Comparison of ENCODE assay signal across 10 cellular contexts in the genomic region with DNA sequence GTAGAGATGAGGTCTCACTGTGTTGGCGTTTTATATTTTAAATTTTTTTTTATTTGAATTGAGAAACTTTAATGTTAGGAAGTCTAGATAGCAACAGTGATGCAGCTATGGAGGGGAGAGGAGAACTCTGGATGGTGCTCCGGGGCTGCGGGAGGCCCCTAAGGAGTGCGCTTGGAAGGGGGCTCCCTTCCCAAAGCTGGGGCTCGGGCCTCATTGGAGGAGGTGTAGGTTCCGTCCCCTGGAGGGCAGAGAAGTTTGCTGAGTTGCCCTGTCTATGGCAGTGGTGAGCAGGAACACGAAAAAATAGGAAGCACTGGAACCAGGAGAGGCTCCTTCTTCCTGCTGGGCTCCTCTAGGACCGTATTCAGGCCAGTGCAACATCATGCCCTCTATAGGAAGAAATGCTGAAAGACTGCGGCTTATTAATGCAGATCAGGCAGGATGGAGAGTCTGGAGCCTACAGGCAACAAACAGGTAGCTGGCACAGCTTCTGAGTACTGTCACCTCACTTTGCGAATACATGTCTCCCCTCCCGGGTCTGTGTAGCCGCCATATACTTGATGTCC. TPM values are rescaled to one million over a fixed set of nuclear protein-coding genes. Genes with fewer than 3 reads are reported as not detected.
DNase-seq lines count a peak whose midpoint lies in the region; ATAC-seq, FAIRE-seq and TF ChIP-seq lines count a peak whose summit lies in the region.
"Had no signal": no experiment of that assay in that cellular context is flagged by ENCODE, and none has a peak within 500 bp of the region (broad histone marks: within the 10 kb centered on the region; RNA-seq: fewer than 3 reads in every experiment).

No MANE protein-coding gene starts in this region.

- no peak for FAIRE-seq in A549 (lab: Jason Lieb, UNC)

- no peaks in the 10 kb centered on the region for H3K27me3 ChIP-seq in CD4-positive, alpha-beta memory T cell (ENCODE audit: insufficient read depth, low read length)

- TF ChIP-seq EP300 in A549 (IDR thresholded peaks at IDR 0.05), result no peak

- 48% methylated on average over 12 of the region's 12 CpGs for WGBS in A549 (ENCODE audit: missing lambda C conversion rate)

- peak overlapping the region in 1 of 2 experiments; percentile 42; a peak in 1 of 6 replicates for H3K27ac ChIP-seq in A549
- no peak overlapping the region for H3K27ac ChIP-seq in CD4-positive, alpha-beta memory T cell (ENCODE audit: low read depth, low read length)

- no peaks in the 10 kb centered on the region for H3K4me1 ChIP-seq in A549
- H3K4me1 ChIP-seq in CD4-positive, alpha-beta memory T cell (ENCODE audit: insufficient read depth, low read length), result peaks cover 4% of the 10 kb centered on the region

- no peak overlapping the region for H3K4me3 Mint-ChIP-seq in CD4-positive, alpha-beta memory T cell
- H3K4me3 Mint-ChIP-seq in stimulated activated naive CD8-positive, alpha-beta T cell treated with anti-CD3 and anti-CD28 coated beads, Interleukin-15, amount 100 ng/mL, for 72 hours, result no peak overlapping the region

- no peak for TF ChIP-seq POLR2A in A549 (IDR thresholded peaks at IDR 0.05; ENCODE audit: low read length)

- H3K27me3 Mint-ChIP-seq in CD4-positive, alpha-beta memory T cell, result peaks cover 3 to 4% of the 10 kb centered on the region in 2 donors
- H3K27me3 Mint-ChIP-seq in stimulated activated naive CD8-positive, alpha-beta T cell treated with anti-CD3 and anti-CD28 coated beads, Interleukin-15, amount 100 ng/mL, for 72 hours, result no peaks in the 10 kb centered on the region

- TF ChIP-seq RAD21 in A549 (conservative IDR thresholded peaks at IDR 0.05 in 1 of 2, IDR thresholded peaks at IDR 0.05 in 1 of 2), result peak; percentile 14 to 41; a peak in 1 of 5 replicates

- H3K4me1 Mint-ChIP-seq in CD4-positive, alpha-beta memory T cell, result peaks cover 7 to 31% (median 17%) of the 10 kb centered on the region in 4 donors
- H3K4me1 Mint-ChIP-seq in stimulated activated naive CD8-positive, alpha-beta T cell treated with anti-CD3 and anti-CD28 coated beads, Interleukin-15, amount 100 ng/mL, for 72 hours, result peaks cover 51% of the 10 kb centered on the region

- H3K4me3 ChIP-seq in A549, result no peak overlapping the region
- no peak overlapping the region for H3K4me3 ChIP-seq in CD4-positive, alpha-beta memory T cell (ENCODE audit: low read length in 2 of 2)

- intact Hi-C loops in CD4-positive, alpha-beta memory T cell (cut with micrococcal nuclease), result no loop called here

- peak; percentile 70 to 77 for DNase-seq in A549 (ENCODE audit: low read depth in 1 of 2, low spot score in 1 of 2)
- peak; percentile 87 for DNase-seq in SK-MEL-5 (ENCODE audit: low read depth, low spot score)
- DNase-seq in iPS DF 19.7 (ENCODE audit: low read depth, low spot score), result peak; percentile 56
- no peak for DNase-seq in cortex of kidney (lab: John Stamatoyannopoulos, UW)
- DNase-seq in CD4-positive, alpha-beta memory T cell, result no peak
- DNase-seq in stimulated activated naive CD8-positive, alpha-beta T cell treated with anti-CD3 and anti-CD28 coated beads, Interleukin-15, amount 100 ng/mL, for 72 hours, result no peak
- DNase-seq: activated T-cell treated with anti-CD3 and anti-CD28 coated beads, Interleukin-2, amount 50 U/mL, for 1 hour; GDM1 had no signal

- no peaks in the 10 kb centered on the region for H3K36me3 Mint-ChIP-seq in CD4-positive, alpha-beta memory T cell

- no peaks in the 10 kb centered on the region for H3K9me3 ChIP-seq in A549
- no peaks in the 10 kb centered on the region for H3K9me3 ChIP-seq in CD4-positive, alpha-beta memory T cell (ENCODE audit: control insufficient read depth in 1 of 2, low read length in 2 of 2)

- in situ Hi-C loops in SK-MEL-5 (cut with HindIII; ENCODE audit: low pct_unique_long_range_greater_than_20kb, low sequenced_read_pairs), result no loop called here

- peak; percentile 99 to 100 for ATAC-seq in A549
- no peak for ATAC-seq in GM21447 (IDR thresholded peaks at IDR 0.05; ENCODE audit: unreplicated experiment)
- ATAC-seq in stimulated activated naive CD8-positive, alpha-beta T cell treated with anti-CD3 and anti-CD28 coated beads, Interleukin-15, amount 100 ng/mL, for 72 hours, result no peak

- H3K9me3 Mint-ChIP-seq in CD4-positive, alpha-beta memory T cell, result no peaks in the 10 kb centered on the region
- no peaks in the 10 kb centered on the region for H3K9me3 Mint-ChIP-seq in stimulated activated naive CD8-positive, alpha-beta T cell treated with anti-CD3 and anti-CD28 coated beads, Interleukin-15, amount 100 ng/mL, for 72 hours

- no peak overlapping the region for H3K27ac Mint-ChIP-seq in CD4-positive, alpha-beta memory T cell
- no peak overlapping the region for H3K27ac Mint-ChIP-seq in stimulated activated naive CD8-positive, alpha-beta T cell treated with anti-CD3 and anti-CD28 coated beads, Interleukin-15, amount 100 ng/mL, for 72 hours

- TF ChIP-seq CTCF in A549 (IDR thresholded peaks at IDR 0.05), result peak; percentile 50
- TF ChIP-seq CTCF in GM12873 (IDR thresholded peaks at IDR 0.05; ENCODE audit: insufficient read depth, low read depth, low read length, missing control alignments), result peak; percentile 16

- no peaks in the 10 kb centered on the region for H3K36me3 ChIP-seq in CD4-positive, alpha-beta memory T cell (ENCODE audit: insufficient read depth, low read length)

- no peak overlapping the region for H3K4me2 ChIP-seq in A549

- CTCF ChIA-PET in A549 (lab: Yijun Ruan, JAX), result interaction anchor here (0.6 to 5.1 kb wide), 22 partner anchors 8 to 116 kb away, joined by 3 to 29 read pairs (median 6); partner anchors contain the start of gene AHRR
- CTCF ChIA-PET in CD4-positive, alpha-beta memory T cell (lab: Charles Lee; ENCODE audit: partially characterized antibody), result no interaction called here

- POLR2A ChIA-PET in A549 (lab: Yijun Ruan, JAX), result no interaction called here
- POLR2A ChIA-PET in CD4-positive, alpha-beta memory T cell (lab: Charles Lee; ENCODE audit: partially characterized antibody), result no interaction called here

TF ChIP-seq in A549, 52 proteins besides CTCF, POLR2A, EP300 and RAD21:
- peak; percentile 18 for TF ChIP-seq MAFK (IDR thresholded peaks at IDR 0.05; ENCODE audit: partially characterized antibody)
- no peak for TF ChIP-seq KDM5A (IDR thresholded peaks at IDR 0.05)
- no peak for TF ChIP-seq RFX5 (IDR thresholded peaks at IDR 0.05)
- no peak for TF ChIP-seq PBX3 (IDR thresholded peaks at IDR 0.05)
- TF ChIP-seq, protein P1, sequence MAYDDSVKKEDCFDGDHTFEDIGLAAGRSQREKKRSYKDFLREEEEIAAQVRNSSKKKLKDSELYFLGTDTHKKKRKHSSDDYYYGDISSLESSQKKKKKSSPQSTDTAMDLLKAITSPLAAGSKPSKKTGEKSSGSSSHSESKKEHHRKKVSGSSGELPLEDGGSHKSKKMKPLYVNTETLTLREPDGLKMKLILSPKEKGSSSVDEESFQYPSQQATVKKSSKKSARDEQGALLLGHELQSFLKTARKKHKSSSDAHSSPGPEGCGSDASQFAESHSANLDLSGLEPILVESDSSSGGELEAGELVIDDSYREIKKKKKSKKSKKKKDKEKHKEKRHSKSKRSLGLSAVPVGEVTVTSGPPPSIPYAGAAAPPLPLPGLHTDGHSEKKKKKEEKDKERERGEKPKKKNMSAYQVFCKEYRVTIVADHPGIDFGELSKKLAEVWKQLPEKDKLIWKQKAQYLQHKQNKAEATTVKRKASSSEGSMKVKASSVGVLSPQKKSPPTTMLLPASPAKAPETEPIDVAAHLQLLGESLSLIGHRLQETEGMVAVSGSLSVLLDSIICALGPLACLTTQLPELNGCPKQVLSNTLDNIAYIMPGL (CRISPR knock-in tag; IDR thresholded peaks at IDR 0.05; ENCODE audit: borderline replicate concordance), result no peak
- TF ChIP-seq CHD4 (IDR thresholded peaks at IDR 0.05; ENCODE audit: borderline replicate concordance), result no peak
- no peak for TF ChIP-seq PHF8 (IDR thresholded peaks at IDR 0.05; ENCODE audit: borderline replicate concordance, low read depth)

RNA-seq across cellular contexts. Expression of gene AHRR, which starts 16.1 kb away (rescaled TPM):
- polyA plus RNA-seq in A549 (2011; rRNA removed), result 1.2 and 1.4 TPM in 2 replicates
- polyA plus RNA-seq in A549 (2012; cell fraction: cytosol; rRNA removed), result 2.2 and 3.8 TPM in 2 replicates
- 7.3 and 7.8 TPM in 2 replicates for polyA plus RNA-seq in A549 (2012; cell fraction: nucleus; rRNA removed)
- 1.7 to 2.3 TPM (median 1.8 TPM) in 3 replicates for polyA plus RNA-seq in A549 (2017; fragmentation: RNase III; extraction: RNeasy Plus Mini Kit Qiagen cat#74134 plus additional on column Dnase treatment)
- 0.70 and 1.5 TPM in 2 replicates for polyA minus RNA-seq in A549 (2011; rRNA and poly(A)+ RNA removed)
- 20.0 and 21.4 TPM in 2 replicates for total RNA-seq in SK-MEL-5 (2014; rRNA removed; shearing (Covaris generic))
- 27.4 and 37.5 TPM in 2 replicates for polyA plus RNA-seq in SK-MEL-5 (2015; cell fraction: cytosol; rRNA removed)
- polyA plus RNA-seq in SK-MEL-5 (2015; cell fraction: nucleus; rRNA removed), result 54.9 and 59.4 TPM in 2 replicates
- total RNA-seq in CD4-positive, alpha-beta memory T cell, result 1 to 10 TPM; 1.2 to 2.7 TPM
- under 1 TPM; 0.23 to 0.32 TPM for polyA plus RNA-seq in CD4-positive, alpha-beta memory T cell

Comparison
In these comparisons a context has a peak if more than half of its experiments do, and no peak if none do; other contexts are left out.
1. ATAC-seq: peak in A549 (2 of 2); none in GM21447 (single experiment) and stimulated activated naive CD8-positive, alpha-beta T cell treated with anti-CD3 and anti-CD28 coated beads, Interleukin-15, amount 100 ng/mL, for 72 hours (single experiment).
2. DNase-seq: peak in A549 (2 of 2), SK-MEL-5 (single experiment) and iPS DF 19.7 (single experiment); none in cortex of kidney (single experiment), CD4-positive, alpha-beta memory T cell (0 of 5) and stimulated activated naive CD8-positive, alpha-beta T cell treated with anti-CD3 and anti-CD28 coated beads, Interleukin-15, amount 100 ng/mL, for 72 hours (0 of 2).